Comparison of ENCODE assay signal across 9 cellular contexts in the genomic region with DNA sequence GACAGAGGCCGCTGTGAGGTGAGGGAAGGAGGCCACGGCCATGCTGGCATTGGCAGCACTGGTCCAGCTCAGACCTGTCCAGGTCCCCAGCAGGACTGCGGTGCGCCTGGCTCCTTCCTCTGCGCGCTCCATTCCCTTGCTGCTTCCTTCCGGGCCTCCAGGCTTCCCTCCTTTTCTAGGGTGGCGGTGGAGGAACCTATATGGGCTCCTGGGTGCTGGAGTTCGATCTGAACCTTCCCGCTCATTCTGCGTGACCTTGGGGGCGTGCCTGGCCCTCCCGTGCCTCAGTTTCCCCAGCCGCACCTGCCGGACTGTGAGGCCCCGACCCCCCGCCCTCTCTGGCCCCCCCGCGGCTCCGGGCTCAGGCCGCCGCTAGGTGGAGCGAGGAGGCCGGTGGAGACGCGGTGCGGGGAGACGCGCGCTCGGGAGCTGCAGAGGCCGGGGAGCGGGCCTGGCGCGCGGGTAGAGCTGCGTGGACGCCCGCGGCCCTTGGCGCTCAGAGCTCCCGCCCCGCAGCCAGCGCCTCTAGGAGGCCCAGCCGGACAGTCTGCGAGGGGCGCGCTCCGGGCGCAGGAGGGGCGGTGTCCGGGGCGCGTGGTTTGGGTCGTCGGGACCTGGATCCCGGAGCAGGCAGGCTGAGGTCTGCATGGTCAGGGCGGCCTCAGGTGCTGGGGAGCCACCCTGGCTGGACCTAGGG. TPM values are rescaled to one million over a fixed set of nuclear protein-coding genes. Genes with fewer than 3 reads are reported as not detected.
A peak's percentile ranks its signal among the peaks of the same experiment; 100 is the strongest.
DNase-seq lines count a peak whose midpoint lies in the region; ATAC-seq, FAIRE-seq and TF ChIP-seq lines count a peak whose summit lies in the region.
"Had no signal": no experiment of that assay in that cellular context is flagged by ENCODE, and none has a peak within 500 bp of the region (broad histone marks: within the 10 kb centered on the region; RNA-seq: fewer than 3 reads in every experiment).

No MANE protein-coding gene starts in this region.

- no peak for FAIRE-seq in A549 (lab: Jason Lieb, UNC)
- FAIRE-seq: endometrium had no signal

- intact Hi-C loops in breast epithelium (cut with DNase I; ENCODE audit: low total_unique reads) = no loop called here

- H3K4me3 ChIP-seq in A549 = no peak overlapping the region
- peak overlapping the region; percentile 17 for H3K4me3 ChIP-seq in GM12875 (ENCODE audit: low read depth, low read length)
- H3K4me3 ChIP-seq in Peyer's patch = peak overlapping the region in 3 of 4 donors; percentile 20 to 43 (median 42)
- H3K4me3 ChIP-seq in breast epithelium = peak overlapping the region in 2 of 3 donors; percentile 36 to 64

- peak overlapping the region; percentile 14 to 90; a peak in 4 of 6 replicates for H3K27ac ChIP-seq in A549
- H3K27ac ChIP-seq in Peyer's patch = no peak overlapping the region
- no peak overlapping the region for H3K27ac ChIP-seq in breast epithelium

- H3K36me3 ChIP-seq in Peyer's patch = no peaks in the 10 kb centered on the region
- H3K36me3 ChIP-seq in breast epithelium = no peaks in the 10 kb centered on the region

- DNase-seq in A549 (ENCODE audit: low read depth in 1 of 2, low spot score in 1 of 2) (peak; percentile 52 to 58), Peyer's patch (peak; percentile 34 to 75 (median 68)), breast epithelium (ENCODE audit: low spot score in 2 of 2) (peak in 1 of 2 donors; percentile 22), islet precursor cell (peak; percentile 71)
- DNase-seq in stimulated activated CD4-positive, alpha-beta T cell treated with anti-CD3 and anti-CD28 coated beads, Interleukin-4, amount 100 ng/mL, for 1 hour = peak; percentile 37

- POLR2A ChIA-PET in A549 (lab: Yijun Ruan, JAX) = interaction anchor here (0.5 to 1.2 kb wide), 3 partner anchors 10 to 39 kb away, joined by 3 to 4 read pairs (median 3); a partner anchor contains a TSS

- TF ChIP-seq CTCF in A549 (IDR thresholded peaks at IDR 0.05) = peak; percentile 66
- peak; percentile 70 for TF ChIP-seq CTCF in GM12875 (IDR thresholded peaks at IDR 0.05; ENCODE audit: borderline replicate concordance, insufficient read depth, low read depth, low read length)
- peak; percentile 11 to 70 (median 59) for TF ChIP-seq CTCF in Peyer's patch (IDR thresholded peaks at IDR 0.05)
- TF ChIP-seq CTCF in breast epithelium (IDR thresholded peaks at IDR 0.05) = peak in 2 of 3 donors; percentile 54 to 61

- peak; percentile 63 to 78 for TF ChIP-seq RAD21 in A549 (conservative IDR thresholded peaks at IDR 0.05 in 1 of 2, IDR thresholded peaks at IDR 0.05 in 1 of 2)

- peak overlapping the region; percentile 75 for H3K4me2 ChIP-seq in A549

- TF ChIP-seq POLR2A in A549 (IDR thresholded peaks at IDR 0.05; ENCODE audit: low read length) (no peak), Peyer's patch (IDR thresholded peaks at IDR 0.05) (no peak), breast epithelium (IDR thresholded peaks at IDR 0.05) (no peak)

- WGBS in A549 (ENCODE audit: missing lambda C conversion rate) = 62% methylated on average over 3 of the region's 58 CpGs

- CTCF ChIA-PET in A549 (lab: Yijun Ruan, JAX) = interaction anchor here (0.6 to 5.0 kb wide), 25 partner anchors 8 to 111 kb away, joined by 3 to 29 read pairs (median 4); a partner anchor contains a TSS

- H3K9me3 ChIP-seq in A549 = no peaks in the 10 kb centered on the region
- H3K9me3 ChIP-seq in Peyer's patch = no peaks in the 10 kb centered on the region
- no peaks in the 10 kb centered on the region for H3K9me3 ChIP-seq in breast epithelium

- H3K27me3 ChIP-seq in Peyer's patch (peaks cover 0 to 16% of the 10 kb centered on the region in 2 donors), breast epithelium (peaks cover 0 to 59% of the 10 kb centered on the region in 2 donors)

- peak; percentile 69 to 80 for ATAC-seq in A549
- no peak for ATAC-seq in GM21381 (IDR thresholded peaks at IDR 0.05; ENCODE audit: unreplicated experiment)
- no peak for ATAC-seq in GM21360 (IDR thresholded peaks at IDR 0.05; ENCODE audit: unreplicated experiment)

- no peak for TF ChIP-seq EP300 in A549 (IDR thresholded peaks at IDR 0.05)

- H3K4me1 ChIP-seq in A549 (peaks cover 25% of the 10 kb centered on the region), Peyer's patch (peaks cover 0 to 10% (median 2%) of the 10 kb centered on the region in 4 donors), breast epithelium (peaks cover 0 to 3% of the 10 kb centered on the region in 2 donors)

TF ChIP-seq in A549, 52 proteins besides CTCF, POLR2A, EP300 and RAD21 (continues in another document):
- no peak for TF ChIP-seq ZSCAN20 (CRISPR knock-in tag; IDR thresholded peaks at IDR 0.05)
- TF ChIP-seq KDM1A (IDR thresholded peaks at IDR 0.05; ENCODE audit: low read depth) = no peak
- TF ChIP-seq KDM5A (IDR thresholded peaks at IDR 0.05) = no peak
- no peak for TF ChIP-seq EHMT2 (IDR thresholded peaks at IDR 0.05; ENCODE audit: low read depth)
- TF ChIP-seq, protein P1, sequence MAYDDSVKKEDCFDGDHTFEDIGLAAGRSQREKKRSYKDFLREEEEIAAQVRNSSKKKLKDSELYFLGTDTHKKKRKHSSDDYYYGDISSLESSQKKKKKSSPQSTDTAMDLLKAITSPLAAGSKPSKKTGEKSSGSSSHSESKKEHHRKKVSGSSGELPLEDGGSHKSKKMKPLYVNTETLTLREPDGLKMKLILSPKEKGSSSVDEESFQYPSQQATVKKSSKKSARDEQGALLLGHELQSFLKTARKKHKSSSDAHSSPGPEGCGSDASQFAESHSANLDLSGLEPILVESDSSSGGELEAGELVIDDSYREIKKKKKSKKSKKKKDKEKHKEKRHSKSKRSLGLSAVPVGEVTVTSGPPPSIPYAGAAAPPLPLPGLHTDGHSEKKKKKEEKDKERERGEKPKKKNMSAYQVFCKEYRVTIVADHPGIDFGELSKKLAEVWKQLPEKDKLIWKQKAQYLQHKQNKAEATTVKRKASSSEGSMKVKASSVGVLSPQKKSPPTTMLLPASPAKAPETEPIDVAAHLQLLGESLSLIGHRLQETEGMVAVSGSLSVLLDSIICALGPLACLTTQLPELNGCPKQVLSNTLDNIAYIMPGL (CRISPR knock-in tag; IDR thresholded peaks at IDR 0.05; ENCODE audit: borderline replicate concordance) = no peak
- TF ChIP-seq ZC3H11A (IDR thresholded peaks at IDR 0.05) = no peak
- TF ChIP-seq HOXB13 (CRISPR knock-in tag; IDR thresholded peaks at IDR 0.05; ENCODE audit: low read depth) = no peak
- no peak for TF ChIP-seq RNF2 (IDR thresholded peaks at IDR 0.05; ENCODE audit: borderline replicate concordance, low read depth)
- TF ChIP-seq MAFK (IDR thresholded peaks at IDR 0.05; ENCODE audit: partially characterized antibody) = no peak
- TF ChIP-seq, protein P2, sequence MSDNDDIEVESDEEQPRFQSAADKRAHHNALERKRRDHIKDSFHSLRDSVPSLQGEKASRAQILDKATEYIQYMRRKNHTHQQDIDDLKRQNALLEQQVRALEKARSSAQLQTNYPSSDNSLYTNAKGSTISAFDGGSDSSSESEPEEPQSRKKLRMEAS (IDR thresholded peaks at IDR 0.05) = peak; percentile 50
- peak; percentile 100 for TF ChIP-seq MAZ (IDR thresholded peaks at IDR 0.05; ENCODE audit: borderline replicate concordance, low read depth, low read length)
- TF ChIP-seq JUNB (IDR thresholded peaks at IDR 0.05) = no peak
- TF ChIP-seq CBX2 (IDR thresholded peaks at IDR 0.05; ENCODE audit: borderline replicate concordance, low read depth) = no peak
- TF ChIP-seq RCOR1 (IDR thresholded peaks at IDR 0.05; ENCODE audit: low read depth, low read length) = no peak
- TF ChIP-seq, protein P3, sequence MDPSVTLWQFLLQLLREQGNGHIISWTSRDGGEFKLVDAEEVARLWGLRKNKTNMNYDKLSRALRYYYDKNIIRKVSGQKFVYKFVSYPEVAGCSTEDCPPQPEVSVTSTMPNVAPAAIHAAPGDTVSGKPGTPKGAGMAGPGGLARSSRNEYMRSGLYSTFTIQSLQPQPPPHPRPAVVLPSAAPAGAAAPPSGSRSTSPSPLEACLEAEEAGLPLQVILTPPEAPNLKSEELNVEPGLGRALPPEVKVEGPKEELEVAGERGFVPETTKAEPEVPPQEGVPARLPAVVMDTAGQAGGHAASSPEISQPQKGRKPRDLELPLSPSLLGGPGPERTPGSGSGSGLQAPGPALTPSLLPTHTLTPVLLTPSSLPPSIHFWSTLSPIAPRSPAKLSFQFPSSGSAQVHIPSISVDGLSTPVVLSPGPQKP (IDR thresholded peaks at IDR 0.05; ENCODE audit: low read depth, low read length) = no peak
- TF ChIP-seq FOSB (CRISPR knock-in tag; IDR thresholded peaks at IDR 0.05) = no peak
- no peak for TF ChIP-seq HEYL (CRISPR knock-in tag; IDR thresholded peaks at IDR 0.05)
- no peak for TF ChIP-seq CBX8 (IDR thresholded peaks at IDR 0.05)
- TF ChIP-seq NPAS2 (CRISPR knock-in tag; IDR thresholded peaks at IDR 0.05; ENCODE audit: borderline replicate concordance) = no peak
- no peak for TF ChIP-seq HOXA7 (CRISPR knock-in tag; IDR thresholded peaks at IDR 0.05)
- no peak for TF ChIP-seq NFE2L2 (conservative IDR thresholded peaks at IDR 0.05; ENCODE audit: low read length)
- TF ChIP-seq NR3C1 (IDR thresholded peaks at IDR 0.05) = no peak

RNA-seq across cellular contexts. Expression of a gene that starts 29.9 kb away (rescaled TPM):
- polyA plus RNA-seq in A549 (2011; rRNA removed) (0.16 and 0.24 TPM in 2 replicates), A549 (2017; fragmentation: RNase III; extraction: RNeasy Plus Mini Kit Qiagen cat#74134 plus additional on column Dnase treatment) (0.84 to 1.3 TPM (median 1.2 TPM) in 3 replicates)
- 0.62 and 0.97 TPM in 2 replicates for polyA plus RNA-seq in A549 (2012; cell fraction: cytosol; rRNA removed)
- polyA plus RNA-seq in A549 (2012; cell fraction: nucleus; rRNA removed) = 1.3 and 1.5 TPM in 2 replicates
- 0.29 TPM in 1 of 2 replicates, not detected in the other for polyA minus RNA-seq in A549 (2011; rRNA and poly(A)+ RNA removed)
- total RNA-seq in Peyer's patch (10 to 100 TPM; 21.5 to 34.1 (median 32.3) TPM), breast epithelium (under 1 TPM in 1 of 3 donors, not detected in 2; 0.66 TPM)

RNA-seq across cellular contexts. Expression of a gene that starts 40.3 kb away (rescaled TPM):
- polyA plus RNA-seq in A549 (2011; rRNA removed) (22.7 and 24.8 TPM in 2 replicates), A549 (2017; fragmentation: RNase III; extraction: RNeasy Plus Mini Kit Qiagen cat#74134 plus additional on column Dnase treatment) (35.6 to 37.6 TPM (median 37.1 TPM) in 3 replicates)
- polyA plus RNA-seq in A549 (2012; cell fraction: cytosol; rRNA removed) = 96.5 and 113 TPM in 2 replicates
- 61.6 and 78.1 TPM in 2 replicates for polyA plus RNA-seq in A549 (2012; cell fraction: nucleus; rRNA removed)
- 5.3 and 6.7 TPM in 2 replicates for polyA minus RNA-seq in A549 (2011; rRNA and poly(A)+ RNA removed)
- total RNA-seq in Peyer's patch (10 to 100 TPM; 39.6 to 87.7 (median 80.0) TPM), breast epithelium (10 to 100 TPM; 43.9 to 60.6 (median 53.1) TPM)

RNA-seq across cellular contexts. Expression of a gene that starts 46.5 kb away (rescaled TPM):
- 92.4 and 151 TPM in 2 replicates for polyA plus RNA-seq in A549 (2011; rRNA removed)
- polyA plus RNA-seq in A549 (2012; cell fraction: cytosol; rRNA removed) = 111 and 147 TPM in 2 replicates
- polyA plus RNA-seq in A549 (2012; cell fraction: nucleus; rRNA removed) = 246 and 410 TPM in 2 replicates
- 178 to 201 TPM (median 189 TPM) in 3 replicates for polyA plus RNA-seq in A549 (2017; fragmentation: RNase III; extraction: RNeasy Plus Mini Kit Qiagen cat#74134 plus additional on column Dnase treatment)
- 38.3 and 44.0 TPM in 2 replicates for polyA minus RNA-seq in A549 (2011; rRNA and poly(A)+ RNA removed)
- total RNA-seq in Peyer's patch = 100 to 1,000 TPM; 258 to 623 (median 458) TPM
- 100 to 1,000 TPM; 458 to 758 (median 656) TPM for total RNA-seq in breast epithelium

Comparison
In these comparisons a context has a peak if more than half of its experiments do, and no peak if none do; other contexts are left out.
1. ATAC-seq: peak in A549 (2 of 2); none in GM21381 (single experiment) and GM21360 (single experiment).
2. H3K27ac ChIP-seq: peak in A549 (2 of 2); none in Peyer's patch (0 of 4) and breast epithelium (0 of 2).
3. RNA of a gene that starts 29.9 kb away (total RNA-seq): 21.5 to 34.1 TPM in Peyer's patch; 0.66 TPM in breast epithelium; every median in the first group is over 10 times any median in the second.
4. Peak in every context shown above with its lines, with median percentiles within 50 percentile points of each other: CTCF ChIP-seq.